ENCODE assay signal across 33 cellular contexts in the genomic region with DNA sequence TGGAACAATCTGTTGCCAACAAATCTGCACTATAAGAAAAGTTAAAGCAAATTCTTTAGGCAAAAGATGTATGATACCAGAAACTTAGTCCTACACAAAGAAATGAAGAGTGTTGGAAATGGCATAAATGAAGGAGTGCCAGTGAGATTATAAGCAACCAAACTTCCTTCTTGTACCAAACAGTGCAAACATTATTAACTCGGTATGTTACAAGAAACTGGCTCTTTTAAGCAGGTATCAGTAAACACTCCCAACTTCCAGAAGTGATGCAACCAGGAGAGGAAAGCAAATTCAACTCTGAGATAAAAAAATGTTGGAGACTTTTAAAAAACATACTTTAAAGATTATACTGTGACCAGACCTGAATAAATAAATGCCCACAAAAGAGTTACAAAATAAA. TPM values are rescaled to one million over a fixed set of nuclear protein-coding genes. Genes with fewer than 3 reads are reported as not detected.
A peak's percentile ranks its signal among the peaks of the same experiment; 100 is the strongest.
DNase-seq lines count a peak whose midpoint lies in the region; ATAC-seq, FAIRE-seq and TF ChIP-seq lines count a peak whose summit lies in the region.
"Had no signal": no experiment of that assay in that cellular context is flagged by ENCODE, and none has a peak within 500 bp of the region (broad histone marks: within the 10 kb centered on the region; RNA-seq: fewer than 3 reads in every experiment).

No MANE protein-coding gene starts in this region.

- intact Hi-C loops in activated CD8-positive, alpha-beta T cell treated with anti-CD3 and anti-CD28 coated beads for 36 hours (cut with micrococcal nuclease): no loop called here
- intact Hi-C loops in lower leg skin (cut with DNase I; ENCODE audit: low total_unique reads): no loop called here

- H3K27me3 ChIP-seq in CD8-positive, alpha-beta memory T cell (ENCODE audit: insufficient read depth, low read length, poor library complexity, severe bottlenecking): no peaks in the 10 kb centered on the region
- H3K27me3 ChIP-seq: adrenal gland, testis, vagina had no signal

- H3K4me3 ChIP-seq in CD8-positive, alpha-beta memory T cell (ENCODE audit: low read length): no peak overlapping the region
- H3K4me3 ChIP-seq in lower leg skin (ENCODE audit: low read depth, poor library complexity, severe bottlenecking): no peak overlapping the region
- H3K4me3 ChIP-seq: A549, adrenal gland, prostate gland, testis, vagina had no signal

- no peak overlapping the region for H3K4me3 Mint-ChIP-seq in activated CD8-positive, alpha-beta T cell treated with anti-CD3 and anti-CD28 coated beads for 36 hours
- no peak overlapping the region for H3K4me3 Mint-ChIP-seq in activated CD8-positive, alpha-beta T cell treated with anti-CD3 and anti-CD28 coated beads, Interleukin-2, amount 10 ng/mL, durations not matched to agents 7 days and 5 days
- no peak overlapping the region for H3K4me3 Mint-ChIP-seq in CD8-positive, alpha-beta memory T cell
- no peak overlapping the region for H3K4me3 Mint-ChIP-seq in stimulated activated effector memory CD8-positive, alpha-beta T cell treated with anti-CD3 and anti-CD28 coated beads, Interleukin-12 subunit alpha, Interleukin-12 subunit beta, amount 100 ng/mL, for 72 hours
- no peak overlapping the region for H3K4me3 Mint-ChIP-seq in WTC11
- H3K4me3 Mint-ChIP-seq: brain had no signal

- ATAC-seq in activated CD8-positive, alpha-beta T cell treated with anti-CD3 and anti-CD28 coated beads for 36 hours: no peak
- no peak for ATAC-seq in activated CD8-positive, alpha-beta T cell treated with anti-CD3 and anti-CD28 coated beads, Interleukin-2, amount 10 ng/mL, durations not matched to agents 7 days and 5 days
- ATAC-seq in stimulated activated effector memory CD8-positive, alpha-beta T cell treated with anti-CD3 and anti-CD28 coated beads, Interleukin-12 subunit alpha, Interleukin-12 subunit beta, amount 100 ng/mL, for 72 hours: no peak
- ATAC-seq in WTC11: no peak
- no peak for ATAC-seq in HG03135 (IDR thresholded peaks at IDR 0.05; ENCODE audit: unreplicated experiment)
- ATAC-seq: A549, sciatic nerve had no signal

- no peak for TF ChIP-seq POLR2A in lower leg skin (IDR thresholded peaks at IDR 0.05)

- H3K9me3 Mint-ChIP-seq in activated CD8-positive, alpha-beta T cell treated with anti-CD3 and anti-CD28 coated beads for 36 hours: no peaks in the 10 kb centered on the region
- no peaks in the 10 kb centered on the region for H3K9me3 Mint-ChIP-seq in activated CD8-positive, alpha-beta T cell treated with anti-CD3 and anti-CD28 coated beads, Interleukin-2, amount 10 ng/mL, durations not matched to agents 7 days and 5 days (ENCODE audit: insufficient read depth)
- H3K9me3 Mint-ChIP-seq in CD8-positive, alpha-beta memory T cell: no peaks in the 10 kb centered on the region
- H3K9me3 Mint-ChIP-seq in stimulated activated effector memory CD8-positive, alpha-beta T cell treated with anti-CD3 and anti-CD28 coated beads, Interleukin-12 subunit alpha, Interleukin-12 subunit beta, amount 100 ng/mL, for 72 hours: no peaks in the 10 kb centered on the region
- H3K9me3 Mint-ChIP-seq in WTC11: no peaks in the 10 kb centered on the region
- H3K9me3 Mint-ChIP-seq: brain had no signal

- peaks cover 51% of the 10 kb centered on the region for H3K4me1 Mint-ChIP-seq in activated CD8-positive, alpha-beta T cell treated with anti-CD3 and anti-CD28 coated beads for 36 hours (ENCODE audit: low read depth)
- peaks cover 27% of the 10 kb centered on the region for H3K4me1 Mint-ChIP-seq in activated CD8-positive, alpha-beta T cell treated with anti-CD3 and anti-CD28 coated beads, Interleukin-2, amount 10 ng/mL, durations not matched to agents 7 days and 5 days (ENCODE audit: low read depth)
- peaks cover 39 to 69% (median 68%) of the 10 kb centered on the region in 3 donors for H3K4me1 Mint-ChIP-seq in CD8-positive, alpha-beta memory T cell
- H3K4me1 Mint-ChIP-seq in stimulated activated effector memory CD8-positive, alpha-beta T cell treated with anti-CD3 and anti-CD28 coated beads, Interleukin-12 subunit alpha, Interleukin-12 subunit beta, amount 100 ng/mL, for 72 hours: peaks cover 36% of the 10 kb centered on the region
- no peaks in the 10 kb centered on the region for H3K4me1 Mint-ChIP-seq in WTC11

- peaks cover 8% of the 10 kb centered on the region for H3K4me1 ChIP-seq in CD8-positive, alpha-beta memory T cell (ENCODE audit: insufficient read depth, low read length)
- H3K4me1 ChIP-seq: A549, Caco-2, prostate gland, testis, vagina had no signal

- peak overlapping the region; percentile 18 for H3K27ac Mint-ChIP-seq in activated CD8-positive, alpha-beta T cell treated with anti-CD3 and anti-CD28 coated beads for 36 hours
- H3K27ac Mint-ChIP-seq in activated CD8-positive, alpha-beta T cell treated with anti-CD3 and anti-CD28 coated beads, Interleukin-2, amount 10 ng/mL, durations not matched to agents 7 days and 5 days: no peak overlapping the region
- H3K27ac Mint-ChIP-seq in CD8-positive, alpha-beta memory T cell: peak overlapping the region in 6 of 8 donors; percentile 26 to 84 (median 71)
- peak overlapping the region; percentile 32 for H3K27ac Mint-ChIP-seq in stimulated activated effector memory CD8-positive, alpha-beta T cell treated with anti-CD3 and anti-CD28 coated beads, Interleukin-12 subunit alpha, Interleukin-12 subunit beta, amount 100 ng/mL, for 72 hours
- H3K27ac Mint-ChIP-seq in WTC11: no peak overlapping the region

- CTCF ChIA-PET in activated CD8-positive, alpha-beta T cell treated with anti-CD3 and anti-CD28 coated beads for 36 hours (lab: Charles Lee): interaction anchor here (1.1 to 5.4 kb wide), 3 partner anchors 14 to 170 kb away, joined by 3 to 31 read pairs (median 3); no protein-coding TSS in a partner anchor
- CTCF ChIA-PET in activated CD8-positive, alpha-beta T cell treated with anti-CD3 and anti-CD28 coated beads, Interleukin-2, amount 10 ng/mL, durations not matched to agents 7 days and 5 days (lab: Charles Lee): interaction anchor here (1.3 kb wide), 1 partner anchor 16 kb away, joined by 5 read pairs; no protein-coding TSS in a partner anchor
- CTCF ChIA-PET in CD8-positive, alpha-beta memory T cell (lab: Charles Lee): interaction anchor here (1.3 kb wide), 1 partner anchor 16 kb away, joined by 7 read pairs; no protein-coding TSS in a partner anchor
- CTCF ChIA-PET in WTC11 (lab: Charles Lee): interaction anchor here (1.2 kb wide), 1 partner anchor 16 kb away, joined by 3 read pairs; no protein-coding TSS in a partner anchor

- FAIRE-seq in islet of Langerhans (lab: Jason Lieb, UNC): peak; percentile 13
- FAIRE-seq: A549, colon, RCC 7860 had no signal

- H3K9me3 ChIP-seq in CD8-positive, alpha-beta memory T cell (ENCODE audit: low read length): no peaks in the 10 kb centered on the region
- H3K9me3 ChIP-seq: A549, adrenal gland, Caco-2, prostate gland, testis, vagina had no signal

- 84 to 90% methylated on average over 1 of the region's 1 CpG for WGBS in lower leg skin, 2 donors

- H3K36me3 Mint-ChIP-seq in activated CD8-positive, alpha-beta T cell treated with anti-CD3 and anti-CD28 coated beads for 36 hours (ENCODE audit: low read depth): peaks cover 71% of the 10 kb centered on the region
- peaks cover 81% of the 10 kb centered on the region for H3K36me3 Mint-ChIP-seq in activated CD8-positive, alpha-beta T cell treated with anti-CD3 and anti-CD28 coated beads, Interleukin-2, amount 10 ng/mL, durations not matched to agents 7 days and 5 days (ENCODE audit: low read depth)
- peaks cover 8 to 88% (median 35%) of the 10 kb centered on the region in 3 donors for H3K36me3 Mint-ChIP-seq in CD8-positive, alpha-beta memory T cell
- H3K36me3 Mint-ChIP-seq in stimulated activated effector memory CD8-positive, alpha-beta T cell treated with anti-CD3 and anti-CD28 coated beads, Interleukin-12 subunit alpha, Interleukin-12 subunit beta, amount 100 ng/mL, for 72 hours: no peaks in the 10 kb centered on the region
- H3K36me3 Mint-ChIP-seq in WTC11: peaks cover 81% of the 10 kb centered on the region

- no peak overlapping the region for H3K27ac ChIP-seq in CD8-positive, alpha-beta memory T cell (ENCODE audit: low read depth, low read length)
- H3K27ac ChIP-seq: A549, adrenal gland, epithelial cell of prostate, testis, vagina had no signal

- no peak for DNase-seq in activated CD8-positive, alpha-beta T cell treated with anti-CD3 and anti-CD28 coated beads for 36 hours
- no peak for DNase-seq in activated CD8-positive, alpha-beta T cell treated with anti-CD3 and anti-CD28 coated beads, Interleukin-2, amount 10 ng/mL, durations not matched to agents 7 days and 5 days
- no peak for DNase-seq in CD8-positive, alpha-beta memory T cell
- DNase-seq in stimulated activated effector memory CD8-positive, alpha-beta T cell treated with anti-CD3 and anti-CD28 coated beads, Interleukin-12 subunit alpha, Interleukin-12 subunit beta, amount 100 ng/mL, for 72 hours (ENCODE audit: low spot score in 2 of 2): no peak
- DNase-seq in lower leg skin (ENCODE audit: low spot score in 2 of 2): no peak
- no peak for DNase-seq in WTC11 (ENCODE audit: low spot score)
- DNase-seq: activated CD8-positive, alpha-beta memory T cell treated with anti-CD3 and anti-CD28 coated beads, Interleukin-2, amount 50 U/mL, for 4 hours; activated effector memory CD4-positive, alpha-beta T cell treated with Interleukin-2 at 50 U/mL for 16 hours; adrenal gland; AML-193; Caco-2; DMS79; effector CD4-positive, alpha-beta T cell; GDM1; GOT3; Kasumi-1; NCI-H1436; NCI-H345; stimulated activated CD4-positive, alpha-beta T cell treated with anti-CD3 and anti-CD28 coated beads, Interleukin-12 subunit alpha, Interleukin-12 subunit beta, amount 100 ng/mL, for 4 hours; stimulated activated CD4-positive, alpha-beta T cell treated with anti-CD3 and anti-CD28 coated beads, Interleukin-4, amount 100 ng/mL, for 24 hours; stimulated activated naive CD4-positive, alpha-beta T cell; T-helper 1 cell; testis had no signal

- TF ChIP-seq CTCF in activated CD8-positive, alpha-beta T cell treated with anti-CD3 and anti-CD28 coated beads for 36 hours (IDR thresholded peaks at IDR 0.05): no peak
- TF ChIP-seq CTCF in lower leg skin (IDR thresholded peaks at IDR 0.05) (no peak), WTC11 (IDR thresholded peaks at IDR 0.05) (no peak)

- H3K27me3 Mint-ChIP-seq in activated CD8-positive, alpha-beta T cell treated with anti-CD3 and anti-CD28 coated beads for 36 hours: no peaks in the 10 kb centered on the region
- H3K27me3 Mint-ChIP-seq in activated CD8-positive, alpha-beta T cell treated with anti-CD3 and anti-CD28 coated beads, Interleukin-2, amount 10 ng/mL, durations not matched to agents 7 days and 5 days (ENCODE audit: low read depth): no peaks in the 10 kb centered on the region
- no peaks in the 10 kb centered on the region for H3K27me3 Mint-ChIP-seq in CD8-positive, alpha-beta memory T cell
- H3K27me3 Mint-ChIP-seq in WTC11 (ENCODE audit: low read depth): no peaks in the 10 kb centered on the region
- H3K27me3 Mint-ChIP-seq: brain had no signal

- H3K36me3 ChIP-seq in CD8-positive, alpha-beta memory T cell (ENCODE audit: insufficient read depth, low read length): peaks cover 74% of the 10 kb centered on the region
- H3K36me3 ChIP-seq: prostate gland had no signal

- POLR2A ChIA-PET in activated CD8-positive, alpha-beta T cell treated with anti-CD3 and anti-CD28 coated beads for 36 hours (lab: Charles Lee): no interaction called here
- POLR2A ChIA-PET in activated CD8-positive, alpha-beta T cell treated with anti-CD3 and anti-CD28 coated beads, Interleukin-2, amount 10 ng/mL, durations not matched to agents 7 days and 5 days (lab: Charles Lee): interaction anchor here (1.1 kb wide), 1 partner anchor 18 kb away, joined by 3 read pairs; no protein-coding TSS in a partner anchor
- POLR2A ChIA-PET in CD8-positive, alpha-beta memory T cell (lab: Charles Lee): no interaction called here
- POLR2A ChIA-PET in WTC11 (lab: Charles Lee): no interaction called here

RNA-seq across cellular contexts. Expression of a gene that starts 28.5 kb away (rescaled TPM):
- 10 to 100 TPM; 90.9 to 93.5 TPM for total RNA-seq in activated CD8-positive, alpha-beta T cell treated with anti-CD3 and anti-CD28 coated beads for 36 hours
- total RNA-seq in activated CD8-positive, alpha-beta T cell treated with anti-CD3 and anti-CD28 coated beads, Interleukin-2, amount 10 ng/mL, durations not matched to agents 7 days and 5 days: 10 to 100 TPM; 77.8 to 79.1 TPM
- total RNA-seq in CD8-positive, alpha-beta memory T cell: 100 to 1,000 TPM; 104 to 111 TPM
- 76.4 TPM for polyA plus RNA-seq in CD8-positive, alpha-beta memory T cell
- total RNA-seq in lower leg skin: 10 to 100 TPM; 59.8 to 74.8 (median 65.0) TPM
- 67.9 to 76.3 TPM (median 75.6 TPM) in 3 replicates for total RNA-seq in WTC11 (2021)

RNA-seq across cellular contexts. Expression of a gene that starts 49.1 kb away (rescaled TPM):
- total RNA-seq in activated CD8-positive, alpha-beta T cell treated with anti-CD3 and anti-CD28 coated beads for 36 hours: 100 to 1,000 TPM; 329 to 338 TPM
- 100 to 1,000 TPM; 211 to 215 TPM for total RNA-seq in activated CD8-positive, alpha-beta T cell treated with anti-CD3 and anti-CD28 coated beads, Interleukin-2, amount 10 ng/mL, durations not matched to agents 7 days and 5 days
- 100 to 1,000 TPM; 337 to 344 TPM for total RNA-seq in CD8-positive, alpha-beta memory T cell
- polyA plus RNA-seq in CD8-positive, alpha-beta memory T cell: 159 TPM
- total RNA-seq in lower leg skin (100 to 1,000 TPM in 1 of 4 donors, 10 to 100 TPM in 3; 73.7 to 103 (median 86.0) TPM), WTC11 (2021) (139 to 143 TPM (median 140 TPM) in 3 replicates)

Comparison
In these comparisons a context has a peak if more than half of its experiments do, and no peak if none do; other contexts are left out.
1. H3K27ac Mint-ChIP-seq: peak in activated CD8-positive, alpha-beta T cell treated with anti-CD3 and anti-CD28 coated beads for 36 hours (single experiment), CD8-positive, alpha-beta memory T cell (6 of 8) and stimulated activated effector memory CD8-positive, alpha-beta T cell treated with anti-CD3 and anti-CD28 coated beads, Interleukin-12 subunit alpha, Interleukin-12 subunit beta, amount 100 ng/mL, for 72 hours (single experiment); none in activated CD8-positive, alpha-beta T cell treated with anti-CD3 and anti-CD28 coated beads, Interleukin-2, amount 10 ng/mL, durations not matched to agents 7 days and 5 days (single experiment) and WTC11 (single experiment).